In the genomic region with DNA sequence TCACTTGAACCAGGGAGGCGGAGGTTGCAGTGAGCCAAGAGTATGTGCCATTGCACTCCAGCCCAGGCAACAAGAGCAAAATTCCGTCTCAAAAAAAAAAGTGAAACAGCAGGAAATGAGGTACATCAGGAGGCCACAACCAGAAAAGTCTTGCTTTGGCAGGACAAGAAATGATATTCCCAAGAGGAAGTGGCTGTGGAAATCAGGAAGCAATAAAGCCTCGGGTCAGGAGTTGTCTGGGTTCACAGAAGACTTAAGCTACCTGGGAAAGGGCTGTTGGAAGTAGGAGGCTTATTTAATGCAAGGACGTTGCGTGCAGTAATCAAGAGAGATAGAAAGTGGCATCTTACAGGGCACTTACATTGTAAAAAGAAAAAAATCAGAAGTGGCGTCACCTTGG, we compare ENCODE assay signal across 17 cellular contexts. TPM values are rescaled to one million over a fixed set of nuclear protein-coding genes. Genes with fewer than 3 reads are reported as not detected.
DNase-seq lines count a peak whose midpoint lies in the region; ATAC-seq and TF ChIP-seq lines count a peak whose summit lies in the region.
"Had no signal": no experiment of that assay in that cellular context is flagged by ENCODE, and none has a peak within 500 bp of the region (broad histone marks: within the 10 kb centered on the region; RNA-seq: fewer than 3 reads in every experiment).

No MANE protein-coding gene starts in this region.

- peaks cover 5% of the 10 kb centered on the region for H3K36me3 Mint-ChIP-seq in activated CD4-positive, alpha-beta T cell treated with anti-CD3 and anti-CD28 coated beads, Interleukin-2, amount 10 ng/mL, durations not matched to agents 7 days and 5 days (ENCODE audit: low read depth)
- no peaks in the 10 kb centered on the region for H3K36me3 Mint-ChIP-seq in CD4-positive, alpha-beta memory T cell
- H3K36me3 Mint-ChIP-seq in activated T-helper 2 cell treated with anti-CD3 and anti-CD28 coated beads, Interferon-gamma antibody, Interleukin-2, Interleukin-4, amounts not matched to agents 10 μg/mL and 5 μg/mL and 100 μg/mL, durations not matched to agents 14 hours and 24 hours and 36 hours (ENCODE audit: low read depth), result no peaks in the 10 kb centered on the region
- H3K36me3 Mint-ChIP-seq in naive thymus-derived CD4-positive, alpha-beta T cell, result peaks cover 0 to 5% (median 2%) of the 10 kb centered on the region in 5 donors

- H3K9me3 Mint-ChIP-seq in activated CD4-positive, alpha-beta T cell treated with anti-CD3 and anti-CD28 coated beads, Interleukin-2, amount 10 ng/mL, durations not matched to agents 7 days and 5 days, result no peaks in the 10 kb centered on the region
- H3K9me3 Mint-ChIP-seq in CD4-positive, alpha-beta memory T cell, result peaks cover 0 to 3% (median 0%) of the 10 kb centered on the region in 8 donors
- H3K9me3 Mint-ChIP-seq in activated T-helper 2 cell treated with anti-CD3 and anti-CD28 coated beads, Interferon-gamma antibody, Interleukin-2, Interleukin-4, amounts not matched to agents 10 μg/mL and 5 μg/mL and 100 μg/mL, durations not matched to agents 14 hours and 24 hours and 36 hours, result no peaks in the 10 kb centered on the region
- H3K9me3 Mint-ChIP-seq in naive thymus-derived CD4-positive, alpha-beta T cell, result peaks cover 0 to 5% (median 0%) of the 10 kb centered on the region in 11 donors
- H3K9me3 Mint-ChIP-seq: activated T-helper 1 cell treated with anti-CD3 and anti-CD28 coated beads, Interleukin-12 subunit alpha, Interleukin-12 subunit beta, Interleukin-2, Interleukin-4 antibody, amounts not matched to agents 30 ng/mL and 10 ng/mL and 1 ng/mL, durations not matched to agents 14 hours and 24 hours and 36 hours; neural crest cell had no signal

- no peaks in the 10 kb centered on the region for H3K36me3 ChIP-seq in CD4-positive, alpha-beta memory T cell (ENCODE audit: insufficient read depth, low read length)
- H3K36me3 ChIP-seq in naive thymus-derived CD4-positive, alpha-beta T cell (ENCODE audit: control insufficient read depth in 2 of 3, insufficient read depth in 3 of 3, low read length in 3 of 3), result no peaks in the 10 kb centered on the region
- H3K36me3 ChIP-seq: SJCRH30 had no signal

- H3K4me1 Mint-ChIP-seq in activated CD4-positive, alpha-beta T cell treated with anti-CD3 and anti-CD28 coated beads, Interleukin-2, amount 10 ng/mL, durations not matched to agents 7 days and 5 days, result peaks cover 27% of the 10 kb centered on the region
- H3K4me1 Mint-ChIP-seq in CD4-positive, alpha-beta memory T cell, result peaks cover 12 to 42% (median 21%) of the 10 kb centered on the region in 4 donors
- H3K4me1 Mint-ChIP-seq in activated T-helper 2 cell treated with anti-CD3 and anti-CD28 coated beads, Interferon-gamma antibody, Interleukin-2, Interleukin-4, amounts not matched to agents 10 μg/mL and 5 μg/mL and 100 μg/mL, durations not matched to agents 14 hours and 24 hours and 36 hours (ENCODE audit: low read depth), result peaks cover 22% of the 10 kb centered on the region
- H3K4me1 Mint-ChIP-seq in naive thymus-derived CD4-positive, alpha-beta T cell, result peaks cover 14 to 39% (median 24%) of the 10 kb centered on the region in 7 donors
- H3K4me1 Mint-ChIP-seq: neural crest cell had no signal

- no peak for DNase-seq in activated CD4-positive, alpha-beta T cell treated with anti-CD3 and anti-CD28 coated beads, Interleukin-2, amount 10 ng/mL, durations not matched to agents 7 days and 5 days
- no peak for DNase-seq in activated CD4-positive, alpha-beta T cell treated with anti-CD3 and anti-CD28 coated beads for 48 hours
- DNase-seq in CD4-positive, alpha-beta memory T cell, result no peak
- DNase-seq in activated T-helper 2 cell treated with anti-CD3 and anti-CD28 coated beads, Interferon-gamma antibody, Interleukin-2, Interleukin-4, amounts not matched to agents 10 μg/mL and 5 μg/mL and 100 μg/mL, durations not matched to agents 14 hours and 24 hours and 36 hours (ENCODE audit: low spot score), result no peak
- no peak for DNase-seq in naive thymus-derived CD4-positive, alpha-beta T cell
- DNase-seq in RWPE1 (ENCODE audit: low spot score), result no peak
- no peak for DNase-seq in KBM-7
- no peak for DNase-seq in stimulated activated CD4-positive, alpha-beta T cell treated with anti-CD3 and anti-CD28 coated beads, Interleukin-2, amount 100 ng/mL, for 24 hours
- DNase-seq: dorsolateral prefrontal cortex, heart left ventricle, NCI-H446, SJCRH30, WERI-Rb-1 had no signal

- H3K4me3 Mint-ChIP-seq in activated CD4-positive, alpha-beta T cell treated with anti-CD3 and anti-CD28 coated beads, Interleukin-2, amount 10 ng/mL, durations not matched to agents 7 days and 5 days, result no peak overlapping the region
- peak overlapping the region in 5 of 8 donors; percentile 21 to 59 (median 46) for H3K4me3 Mint-ChIP-seq in CD4-positive, alpha-beta memory T cell
- H3K4me3 Mint-ChIP-seq in activated T-helper 2 cell treated with anti-CD3 and anti-CD28 coated beads, Interferon-gamma antibody, Interleukin-2, Interleukin-4, amounts not matched to agents 10 μg/mL and 5 μg/mL and 100 μg/mL, durations not matched to agents 14 hours and 24 hours and 36 hours (ENCODE audit: low read depth), result no peak overlapping the region
- peak overlapping the region; percentile 4 to 69 (median 47) for H3K4me3 Mint-ChIP-seq in naive thymus-derived CD4-positive, alpha-beta T cell
- H3K4me3 Mint-ChIP-seq: activated T-helper 1 cell treated with anti-CD3 and anti-CD28 coated beads, Interleukin-12 subunit alpha, Interleukin-12 subunit beta, Interleukin-2, Interleukin-4 antibody, amounts not matched to agents 30 ng/mL and 10 ng/mL and 1 ng/mL, durations not matched to agents 14 hours and 24 hours and 36 hours; neural crest cell had no signal

- H3K27me3 Mint-ChIP-seq in activated CD4-positive, alpha-beta T cell treated with anti-CD3 and anti-CD28 coated beads, Interleukin-2, amount 10 ng/mL, durations not matched to agents 7 days and 5 days, result no peaks in the 10 kb centered on the region
- no peaks in the 10 kb centered on the region for H3K27me3 Mint-ChIP-seq in CD4-positive, alpha-beta memory T cell
- H3K27me3 Mint-ChIP-seq in activated T-helper 2 cell treated with anti-CD3 and anti-CD28 coated beads, Interferon-gamma antibody, Interleukin-2, Interleukin-4, amounts not matched to agents 10 μg/mL and 5 μg/mL and 100 μg/mL, durations not matched to agents 14 hours and 24 hours and 36 hours (ENCODE audit: low read depth), result no peaks in the 10 kb centered on the region
- no peaks in the 10 kb centered on the region for H3K27me3 Mint-ChIP-seq in naive thymus-derived CD4-positive, alpha-beta T cell

- CTCF ChIA-PET in activated CD4-positive, alpha-beta T cell treated with anti-CD3 and anti-CD28 coated beads, Interleukin-2, amount 10 ng/mL, durations not matched to agents 7 days and 5 days (lab: Charles Lee), result interaction anchor here (0.7 to 8.2 kb wide), 2 partner anchors 15 to 663 kb away, joined by 5 to 57 read pairs; no protein-coding TSS in a partner anchor
- CTCF ChIA-PET in CD4-positive, alpha-beta memory T cell (lab: Charles Lee; ENCODE audit: partially characterized antibody), result interaction anchor here (1.0 to 10.5 kb wide), 5 partner anchors 8 to 60 kb away, joined by 3 to 125 read pairs (median 4); no protein-coding TSS in a partner anchor
- CTCF ChIA-PET in naive thymus-derived CD4-positive, alpha-beta T cell (lab: Charles Lee), result interaction anchor here (0.8 to 8.6 kb wide), 2 partner anchors 15 to 18 kb away, joined by 3 to 81 read pairs; no protein-coding TSS in a partner anchor
- CTCF ChIA-PET in RWPE1 (lab: Yijun Ruan, JAX), result interaction anchor here (2.7 kb wide), 1 partner anchor 16 kb away, joined by 11 read pairs; no protein-coding TSS in a partner anchor

- H3K27me3 ChIP-seq in CD4-positive, alpha-beta memory T cell (ENCODE audit: insufficient read depth, low read length), result no peaks in the 10 kb centered on the region
- H3K27me3 ChIP-seq in naive thymus-derived CD4-positive, alpha-beta T cell (ENCODE audit: control insufficient read depth in 2 of 2, insufficient read depth in 2 of 2, low read length in 2 of 2), result no peaks in the 10 kb centered on the region
- H3K27me3 ChIP-seq: dorsolateral prefrontal cortex, heart left ventricle, SJCRH30, suprapubic skin had no signal

- intact Hi-C loops in CD4-positive, alpha-beta memory T cell (cut with micrococcal nuclease), result loop anchor here (1.0 kb wide), 1 partner anchor 9 kb away; a partner anchor contains a TSS
- intact Hi-C loops in activated T-helper 2 cell treated with anti-CD3 and anti-CD28 coated beads, Interferon-gamma antibody, Interleukin-2, Interleukin-4, amounts not matched to agents 10 μg/mL and 5 μg/mL and 100 μg/mL, durations not matched to agents 14 hours and 24 hours and 36 hours (cut with micrococcal nuclease), result no loop called here
- intact Hi-C loops in naive thymus-derived CD4-positive, alpha-beta T cell (cut with micrococcal nuclease), result loop anchor here (1.0 to 10.0 kb wide), 3 partner anchors 9 to 1142 kb away; a partner anchor contains a TSS

- no peak overlapping the region for H3K4me3 ChIP-seq in CD4-positive, alpha-beta memory T cell (ENCODE audit: low read length in 2 of 2)
- H3K4me3 ChIP-seq in naive thymus-derived CD4-positive, alpha-beta T cell (ENCODE audit: low read length), result no peak overlapping the region
- H3K4me3 ChIP-seq: dorsolateral prefrontal cortex, heart left ventricle, SJCRH30, suprapubic skin had no signal

- H3K4me1 ChIP-seq in CD4-positive, alpha-beta memory T cell (ENCODE audit: insufficient read depth, low read length), result peaks cover 35% of the 10 kb centered on the region
- H3K4me1 ChIP-seq in naive thymus-derived CD4-positive, alpha-beta T cell (ENCODE audit: control insufficient read depth in 2 of 2, insufficient read depth in 2 of 2, low read length in 2 of 2), result peaks cover 30% of the 10 kb centered on the region in 2 donors
- H3K4me1 ChIP-seq: SJCRH30, suprapubic skin had no signal

- in situ Hi-C loops in KBM-7 (cut with MboI; ENCODE audit: low pct_unique_long_range_greater_than_20kb, low sequenced_read_pairs), result no loop called here

- peak overlapping the region; percentile 67 for H3K27ac ChIP-seq in CD4-positive, alpha-beta memory T cell (ENCODE audit: low read depth, low read length)
- peak overlapping the region; percentile 78 for H3K27ac ChIP-seq in naive thymus-derived CD4-positive, alpha-beta T cell (ENCODE audit: low read depth, low read length)
- H3K27ac ChIP-seq in RWPE1, result no peak overlapping the region
- H3K27ac ChIP-seq: SJCRH30, suprapubic skin, WERI-Rb-1 had no signal

- peak overlapping the region; percentile 87 for H3K27ac Mint-ChIP-seq in activated CD4-positive, alpha-beta T cell treated with anti-CD3 and anti-CD28 coated beads, Interleukin-2, amount 10 ng/mL, durations not matched to agents 7 days and 5 days
- H3K27ac Mint-ChIP-seq in CD4-positive, alpha-beta memory T cell, result peak overlapping the region; percentile 81 to 97 (median 96)
- H3K27ac Mint-ChIP-seq in activated T-helper 2 cell treated with anti-CD3 and anti-CD28 coated beads, Interferon-gamma antibody, Interleukin-2, Interleukin-4, amounts not matched to agents 10 μg/mL and 5 μg/mL and 100 μg/mL, durations not matched to agents 14 hours and 24 hours and 36 hours, result peak overlapping the region; percentile 30
- H3K27ac Mint-ChIP-seq in naive thymus-derived CD4-positive, alpha-beta T cell, result peak overlapping the region; percentile 88 to 100 (median 98)

- no peak for TF ChIP-seq CTCF in RWPE1 (conservative IDR thresholded peaks at IDR 0.05; ENCODE audit: low read depth)

- POLR2A ChIA-PET in activated CD4-positive, alpha-beta T cell treated with anti-CD3 and anti-CD28 coated beads, Interleukin-2, amount 10 ng/mL, durations not matched to agents 7 days and 5 days (lab: Charles Lee), result no interaction called here
- POLR2A ChIA-PET in CD4-positive, alpha-beta memory T cell (lab: Charles Lee; ENCODE audit: partially characterized antibody), result interaction anchor here (0.8 to 3.3 kb wide), 4 partner anchors 9 to 18 kb away, joined by 3 to 31 read pairs (median 8); a partner anchor contains a TSS
- POLR2A ChIA-PET in naive thymus-derived CD4-positive, alpha-beta T cell (lab: Charles Lee), result interaction anchor here (1.0 to 1.4 kb wide), 4 partner anchors 8 to 13 kb away, joined by 3 to 6 read pairs (median 4); no protein-coding TSS in a partner anchor
- POLR2A ChIA-PET in RWPE1 (lab: Yijun Ruan, JAX; ENCODE audit: low non-redundant PET), result no interaction called here

- no peak for ATAC-seq in naive thymus-derived CD4-positive, alpha-beta T cell
- ATAC-seq: heart left ventricle, Panc1 had no signal

- no peaks in the 10 kb centered on the region for H3K9me3 ChIP-seq in CD4-positive, alpha-beta memory T cell (ENCODE audit: control insufficient read depth in 1 of 2, low read length in 2 of 2)
- no peaks in the 10 kb centered on the region for H3K9me3 ChIP-seq in naive thymus-derived CD4-positive, alpha-beta T cell (ENCODE audit: control insufficient read depth in 2 of 3, low read length in 3 of 3)
- H3K9me3 ChIP-seq: heart left ventricle, SJCRH30, suprapubic skin had no signal

RNA-seq across cellular contexts. Expression of a gene that starts 9.2 kb away (rescaled TPM):
- 10 to 100 TPM; 22.0 to 24.6 TPM for total RNA-seq in activated CD4-positive, alpha-beta T cell treated with anti-CD3 and anti-CD28 coated beads, Interleukin-2, amount 10 ng/mL, durations not matched to agents 7 days and 5 days
- total RNA-seq in CD4-positive, alpha-beta memory T cell, result 10 to 100 TPM; 12.1 to 12.9 TPM
- 1 to 10 TPM; 2.2 to 5.2 TPM for polyA plus RNA-seq in CD4-positive, alpha-beta memory T cell
- 33.5 and 34.5 TPM in 2 replicates for total RNA-seq in activated T-helper 2 cell treated with anti-CD3 and anti-CD28 coated beads, Interferon-gamma antibody, Interleukin-2, Interleukin-4, amounts not matched to agents 10 μg/mL and 5 μg/mL and 100 μg/mL, durations not matched to agents 14 hours and 24 hours and 36 hours
- 100 to 1,000 TPM in 2 of 5 experiments, 10 to 100 TPM in 3; 11.9 to 275 (median 28.4) TPM for total RNA-seq in naive thymus-derived CD4-positive, alpha-beta T cell
- polyA plus RNA-seq in naive thymus-derived CD4-positive, alpha-beta T cell, result 1 to 10 TPM; 2.0 to 6.4 TPM

RNA-seq across cellular contexts. Expression of a gene that starts 58.9 kb away (rescaled TPM):
- not detected for total RNA-seq in activated CD4-positive, alpha-beta T cell treated with anti-CD3 and anti-CD28 coated beads, Interleukin-2, amount 10 ng/mL, durations not matched to agents 7 days and 5 days
- under 1 TPM in 1 of 2 experiments, not detected in 1; 0.23 TPM for total RNA-seq in CD4-positive, alpha-beta memory T cell
- not detected for polyA plus RNA-seq in CD4-positive, alpha-beta memory T cell
- 0.09 and 0.30 TPM in 2 replicates for total RNA-seq in activated T-helper 2 cell treated with anti-CD3 and anti-CD28 coated beads, Interferon-gamma antibody, Interleukin-2, Interleukin-4, amounts not matched to agents 10 μg/mL and 5 μg/mL and 100 μg/mL, durations not matched to agents 14 hours and 24 hours and 36 hours
- total RNA-seq in naive thymus-derived CD4-positive, alpha-beta T cell, result 1 to 10 TPM in 1 of 5 experiments, under 1 TPM in 2, not detected in 2; 0.11 to 1.1 (median 0.98) TPM
- not detected for polyA plus RNA-seq in naive thymus-derived CD4-positive, alpha-beta T cell

Comparison
In these comparisons a context has a peak if more than half of its experiments do, and no peak if none do; other contexts are left out.
1. H3K27ac Mint-ChIP-seq: peak in every context shown above with its lines; median percentile 98 in naive thymus-derived CD4-positive, alpha-beta T cell; 96 in CD4-positive, alpha-beta memory T cell; 87 in activated CD4-positive, alpha-beta T cell treated with anti-CD3 and anti-CD28 coated beads, Interleukin-2, amount 10 ng/mL, durations not matched to agents 7 days and 5 days; 30 in activated T-helper 2 cell treated with anti-CD3 and anti-CD28 coated beads, Interferon-gamma antibody, Interleukin-2, Interleukin-4, amounts not matched to agents 10 μg/mL and 5 μg/mL and 100 μg/mL, durations not matched to agents 14 hours and 24 hours and 36 hours.
2. H3K4me3 Mint-ChIP-seq: peak in CD4-positive, alpha-beta memory T cell (5 of 8) and naive thymus-derived CD4-positive, alpha-beta T cell (10 of 10); none in activated CD4-positive, alpha-beta T cell treated with anti-CD3 and anti-CD28 coated beads, Interleukin-2, amount 10 ng/mL, durations not matched to agents 7 days and 5 days (single experiment) and activated T-helper 2 cell treated with anti-CD3 and anti-CD28 coated beads, Interferon-gamma antibody, Interleukin-2, Interleukin-4, amounts not matched to agents 10 μg/mL and 5 μg/mL and 100 μg/mL, durations not matched to agents 14 hours and 24 hours and 36 hours (single experiment).
3. POLR2A ChIA-PET loops: an anchor here in CD4-positive, alpha-beta memory T cell (0.8 to 3.3 kb wide) and naive thymus-derived CD4-positive, alpha-beta T cell (1.0 to 1.4 kb wide); none called in activated CD4-positive, alpha-beta T cell treated with anti-CD3 and anti-CD28 coated beads, Interleukin-2, amount 10 ng/mL, durations not matched to agents 7 days and 5 days and RWPE1.